In genomic region chr21:31107871-31108270, GRCh38 we compare ENCODE assay signal across 19 cellular contexts.
A peak's percentile ranks its signal among the peaks of the same experiment; 100 is the strongest.
DNase-seq lines count a peak whose midpoint lies in the region; ATAC-seq, FAIRE-seq and TF ChIP-seq lines count a peak whose summit lies in the region.
"Had no signal": no experiment of that assay in that cellular context is flagged by ENCODE, and none has a peak within 500 bp of the region (broad histone marks: within the 10 kb centered on the region; RNA-seq: fewer than 3 reads in every experiment).

No MANE protein-coding gene starts in this region.

- WGBS in endodermal cell (ENCODE audit: insufficient coverage in 1 of 2, insufficient read length in 1 of 2), 2 experiments, result no CpG with 5 or more reads among the region's 1 CpG

- no peak overlapping the region for H3K27ac Mint-ChIP-seq in endodermal cell
- H3K27ac Mint-ChIP-seq: activated CD4-positive, alpha-beta T cell treated with anti-CD3 and anti-CD28 coated beads for 36 hours; activated T-cell treated with anti-CD3 and anti-CD28 coated beads, Interleukin-2, amount 50 U/mL, for 72 hours; B cell; T-helper 1 cell treated with Interleukin-12 subunit alpha and Interleukin-12 subunit beta and Interleukin-4 antibody, amounts not matched to agents 30 μg/mL and 1 μg/mL, for 36 hours had no signal

- H3K4me3 ChIP-seq in Peyer's patch, result no peak overlapping the region
- no peak overlapping the region for H3K4me3 ChIP-seq in endodermal cell (ENCODE audit: low read length)
- H3K4me3 ChIP-seq: PC-9, sigmoid colon had no signal

- H3K27me3 ChIP-seq in Peyer's patch, result no peaks in the 10 kb centered on the region
- H3K27me3 ChIP-seq in endodermal cell (ENCODE audit: control insufficient read depth, insufficient read depth, low read length, poor library complexity, severe bottlenecking), result no peaks in the 10 kb centered on the region
- H3K27me3 ChIP-seq: sigmoid colon had no signal

- peaks cover 10% of the 10 kb centered on the region for H3K36me3 Mint-ChIP-seq in endodermal cell (ENCODE audit: low read depth)

- H3K27ac ChIP-seq in Peyer's patch (no peak overlapping the region), endodermal cell (ENCODE audit: low read depth, low read length) (no peak overlapping the region)
- H3K27ac ChIP-seq: PC-9 had no signal

- H3K9ac ChIP-seq in endodermal cell (ENCODE audit: extremely low read depth, low read length, poor library complexity, severe bottlenecking), result no peak overlapping the region

- H3K9me3 ChIP-seq in Peyer's patch, result no peaks in the 10 kb centered on the region
- H3K9me3 ChIP-seq in endodermal cell (ENCODE audit: control insufficient read depth, low read length), result peaks cover 6% of the 10 kb centered on the region
- H3K9me3 ChIP-seq: sigmoid colon had no signal

- DNase-seq in GM12892 (ENCODE audit: insufficient read length), result no peak
- DNase-seq in NAMALWA (ENCODE audit: low spot score), result peak; percentile 19
- DNase-seq in left lobe of liver (ENCODE audit: low spot score), result no peak
- DNase-seq in Peyer's patch, result no peak
- DNase-seq in endodermal cell, result no peak
- no peak for DNase-seq in NCI-H69 (lab: John Stamatoyannopoulos, UW)
- DNase-seq: activated CD4-positive, alpha-beta T cell treated with anti-CD3 and anti-CD28 coated beads for 36 hours; activated T-cell treated with anti-CD3 and anti-CD28 coated beads, Interleukin-2, amount 50 U/mL, for 72 hours; amniotic stem cell; head of caudate nucleus; NCI-H2171; PC-9; sigmoid colon; stimulated activated naive CD8-positive, alpha-beta T cell treated with anti-CD3 and anti-CD28 coated beads, Interleukin-15, Interleukin-2, amounts not matched to agents 100 U/mL and 50 U/mL, for 24 hours had no signal

- peaks cover 32% of the 10 kb centered on the region for H3K9me3 Mint-ChIP-seq in endodermal cell

- H3K4me1 Mint-ChIP-seq in endodermal cell, result peaks cover 21% of the 10 kb centered on the region

- H3K4me3 Mint-ChIP-seq in endodermal cell, result no peak overlapping the region
- H3K4me3 Mint-ChIP-seq: activated CD4-positive, alpha-beta T cell treated with anti-CD3 and anti-CD28 coated beads for 36 hours; activated T-cell treated with anti-CD3 and anti-CD28 coated beads, Interleukin-2, amount 50 U/mL, for 72 hours; B cell; T-helper 1 cell treated with Interleukin-12 subunit alpha and Interleukin-12 subunit beta and Interleukin-4 antibody, amounts not matched to agents 30 μg/mL and 1 μg/mL, for 36 hours had no signal

- no peak for TF ChIP-seq CTCF in Peyer's patch (IDR thresholded peaks at IDR 0.05)
- TF ChIP-seq CTCF in endodermal cell (conservative IDR thresholded peaks at IDR 0.05), result no peak

- TF ChIP-seq POLR2A in GM12892 (IDR thresholded peaks at IDR 0.05; ENCODE audit: low read depth, low read length) (no peak), Peyer's patch (IDR thresholded peaks at IDR 0.05) (no peak)

- peak; percentile 70 for FAIRE-seq in GM12892 (lab: Jason Lieb, UNC)
- FAIRE-seq: colon had no signal

- H3K36me3 ChIP-seq in Peyer's patch (no peaks in the 10 kb centered on the region), endodermal cell (ENCODE audit: control insufficient read depth, insufficient read depth, low read length) (no peaks in the 10 kb centered on the region)
- H3K36me3 ChIP-seq: sigmoid colon had no signal

- no peaks in the 10 kb centered on the region for H3K27me3 Mint-ChIP-seq in endodermal cell (ENCODE audit: insufficient read depth)
- H3K27me3 Mint-ChIP-seq: activated CD4-positive, alpha-beta T cell treated with anti-CD3 and anti-CD28 coated beads for 36 hours; B cell had no signal

- peak; percentile 75 for ATAC-seq in GM21529 (IDR thresholded peaks at IDR 0.05; ENCODE audit: unreplicated experiment)
- ATAC-seq in left lobe of liver, result peak; percentile 22
- no peak for ATAC-seq in HG03175 (IDR thresholded peaks at IDR 0.05; ENCODE audit: unreplicated experiment)
- ATAC-seq: activated CD4-positive, alpha-beta T cell treated with anti-CD3 and anti-CD28 coated beads for 36 hours; activated T-cell treated with anti-CD3 and anti-CD28 coated beads, Interleukin-2, amount 50 U/mL, for 72 hours; stimulated activated naive CD8-positive, alpha-beta T cell treated with anti-CD3 and anti-CD28 coated beads, Interleukin-15, Interleukin-2, amounts not matched to agents 100 U/mL and 50 U/mL, for 24 hours had no signal

- H3K4me1 ChIP-seq in Peyer's patch (no peaks in the 10 kb centered on the region), endodermal cell (ENCODE audit: control insufficient read depth, insufficient read depth, low read length) (peaks cover 4% of the 10 kb centered on the region)
- H3K4me1 ChIP-seq: sigmoid colon had no signal
